ENCODE assay signal across 13 cellular contexts in genomic region chr7:80106498-80107113, GRCh38. TPM values are rescaled to one million over a fixed set of nuclear protein-coding genes. Genes with fewer than 3 reads are reported as not detected.
DNase-seq lines count a peak whose midpoint lies in the region; ATAC-seq and TF ChIP-seq lines count a peak whose summit lies in the region.
"Had no signal": no experiment of that assay in that cellular context is flagged by ENCODE, and none has a peak within 500 bp of the region (broad histone marks: within the 10 kb centered on the region; RNA-seq: fewer than 3 reads in every experiment).

No MANE protein-coding gene starts in this region.

- H3K4me1 Mint-ChIP-seq in activated CD8-positive, alpha-beta T cell treated with anti-CD3 and anti-CD28 coated beads for 36 hours (ENCODE audit: low read depth), result peaks cover 24% of the 10 kb centered on the region
- H3K4me1 Mint-ChIP-seq: stimulated activated effector memory CD8-positive, alpha-beta T cell treated with anti-CD3 and anti-CD28 coated beads, Interleukin-12 subunit alpha, Interleukin-12 subunit beta, amount 100 ng/mL, for 72 hours had no signal

- H3K27me3 Mint-ChIP-seq in activated CD8-positive, alpha-beta T cell treated with anti-CD3 and anti-CD28 coated beads for 36 hours, result no peaks in the 10 kb centered on the region

- WGBS in SK-N-SH (ENCODE audit: low lambda C conversion rate), result 80% methylated on average over 2 of the region's 2 CpGs
- no CpG with 5 or more reads among the region's 2 CpGs for WGBS in neuronal stem cell (ENCODE audit: extremely low coverage in 2 of 2, insufficient read length in 2 of 2, insufficient replicate concordance in 1 of 2), 2 donors

- no peaks in the 10 kb centered on the region for H3K9me3 ChIP-seq in SK-N-SH
- no peaks in the 10 kb centered on the region for H3K9me3 ChIP-seq in neuronal stem cell (replicated peaks in 1 of 2; ENCODE audit: control insufficient read depth in 2 of 2, insufficient read depth in 1 of 2, low read depth in 1 of 2, low read length in 2 of 2)

- H3K36me3 ChIP-seq in SK-N-SH (replicated peaks in 1 of 2; ENCODE audit: control insufficient read depth in 1 of 2, insufficient read depth in 2 of 2, low read length in 1 of 2) (no peaks in the 10 kb centered on the region), neuronal stem cell (replicated peaks in 1 of 2; ENCODE audit: control insufficient read depth in 2 of 2, insufficient read depth in 2 of 2, low read length in 2 of 2) (no peaks in the 10 kb centered on the region), brain microvascular endothelial cell (replicated peaks) (no peaks in the 10 kb centered on the region)

- CTCF ChIA-PET in SK-N-SH (lab: Yijun Ruan, JAX), result interaction anchor here (0.7 to 2.7 kb wide), 8 partner anchors 8 to 1096 kb away, joined by 3 to 11 read pairs (median 3); partner anchors contain the start of gene GNAI1
- CTCF ChIA-PET in activated CD8-positive, alpha-beta T cell treated with anti-CD3 and anti-CD28 coated beads for 36 hours (lab: Charles Lee), result interaction anchor here (1.0 to 1.7 kb wide), 5 partner anchors 10 to 46 kb away, joined by 3 to 6 read pairs (median 3); no protein-coding TSS in a partner anchor

- H2BK120ac ChIP-seq in neuronal stem cell (ENCODE audit: low read depth, low read length), result no peak overlapping the region

- H3K27ac ChIP-seq in SK-N-SH (ENCODE audit: low read depth in 2 of 2, low read length in 1 of 2) (no peak overlapping the region), neuronal stem cell (replicated peaks; ENCODE audit: low read length) (no peak overlapping the region), brain microvascular endothelial cell (no peak overlapping the region)
- H3K27ac ChIP-seq: 22Rv1 had no signal

- no peaks in the 10 kb centered on the region for H3F3A ChIP-seq in SK-N-SH (replicated peaks; ENCODE audit: insufficient read depth)

- no peaks in the 10 kb centered on the region for H4K20me1 ChIP-seq in SK-N-SH (ENCODE audit: insufficient read depth)

- H4K91ac ChIP-seq in neuronal stem cell (ENCODE audit: low read depth, low read length, poor library complexity), result no peak overlapping the region

- no peak for DNase-seq in SK-N-SH
- no peak for DNase-seq in activated CD8-positive, alpha-beta T cell treated with anti-CD3 and anti-CD28 coated beads for 36 hours
- DNase-seq in neuronal stem cell (ENCODE audit: low spot score), result no peak
- no peak for DNase-seq in brain microvascular endothelial cell
- DNase-seq in stimulated activated naive CD4-positive, alpha-beta T cell treated with Interleukin-2 at 50 U/mL for 16 hours (lab: John Stamatoyannopoulos, UW), result no peak
- DNase-seq: activated CD4-positive, CD25-positive, alpha-beta regulatory T cell treated with anti-CD3 and anti-CD28 coated beads, Interleukin-2, amount 50 U/mL, for 72 hours; head of caudate nucleus; NCI-H2081 had no signal

- no peak for ATAC-seq in SK-N-SH treated with all-trans-retinoic acid at 6 μM for 48 hours
- peak; percentile 56 for ATAC-seq in HG02981 (IDR thresholded peaks at IDR 0.05; ENCODE audit: unreplicated experiment)
- ATAC-seq in activated CD8-positive, alpha-beta T cell treated with anti-CD3 and anti-CD28 coated beads for 36 hours, result peak; percentile 34
- no peak for ATAC-seq in GM18519 (IDR thresholded peaks at IDR 0.05; ENCODE audit: low FRiP score, unreplicated experiment)
- ATAC-seq: stimulated activated effector memory CD8-positive, alpha-beta T cell treated with anti-CD3 and anti-CD28 coated beads, Interleukin-12 subunit alpha, Interleukin-12 subunit beta, amount 100 ng/mL, for 72 hours had no signal

- H3K4me2 ChIP-seq in SK-N-SH (no peak overlapping the region), neuronal stem cell (ENCODE audit: insufficient read depth, low read length, poor library complexity, severe bottlenecking) (no peak overlapping the region)

- H3K4me3 Mint-ChIP-seq in activated CD8-positive, alpha-beta T cell treated with anti-CD3 and anti-CD28 coated beads for 36 hours, result no peak overlapping the region
- H3K4me3 Mint-ChIP-seq: stimulated activated effector memory CD8-positive, alpha-beta T cell treated with anti-CD3 and anti-CD28 coated beads, Interleukin-12 subunit alpha, Interleukin-12 subunit beta, amount 100 ng/mL, for 72 hours had no signal

- H3K9me2 ChIP-seq in SK-N-SH, result no peaks in the 10 kb centered on the region

- no peak overlapping the region for H3K14ac ChIP-seq in neuronal stem cell (ENCODE audit: low read length)

- H3K23ac ChIP-seq in neuronal stem cell (ENCODE audit: low read depth, low read length, poor library complexity), result no peak overlapping the region

- H2AK5ac ChIP-seq in neuronal stem cell (ENCODE audit: low read depth, low read length), result no peak overlapping the region

- H2BK5ac ChIP-seq in neuronal stem cell (ENCODE audit: low read length), result no peak overlapping the region

- intact Hi-C loops in activated CD8-positive, alpha-beta T cell treated with anti-CD3 and anti-CD28 coated beads for 36 hours (cut with micrococcal nuclease), result no loop called here

- H3K79me1 ChIP-seq in neuronal stem cell (ENCODE audit: low read depth, low read length), result no peaks in the 10 kb centered on the region

- H3K4me1 ChIP-seq in SK-N-SH (ENCODE audit: control insufficient read depth in 1 of 2, insufficient read depth in 2 of 2, low read depth in 1 of 2, low read length in 1 of 2) (no peaks in the 10 kb centered on the region), neuronal stem cell (ENCODE audit: control insufficient read depth in 2 of 2, insufficient read depth in 1 of 2, low read depth in 1 of 2, low read length in 2 of 2) (no peaks in the 10 kb centered on the region)

- H3K9ac ChIP-seq in SK-N-SH (no peak overlapping the region), neuronal stem cell (ENCODE audit: low read depth, low read length, poor library complexity) (no peak overlapping the region)

- POLR2A ChIA-PET in SK-N-SH (lab: Yijun Ruan, JAX), result no interaction called here
- POLR2A ChIA-PET in activated CD8-positive, alpha-beta T cell treated with anti-CD3 and anti-CD28 coated beads for 36 hours (lab: Charles Lee), result no interaction called here

- in situ Hi-C loops in brain microvascular endothelial cell (cut with HindIII; ENCODE audit: low pct_ligation_motif_present, low sequenced_read_pairs), result no loop called here

- H3K27ac Mint-ChIP-seq in activated CD8-positive, alpha-beta T cell treated with anti-CD3 and anti-CD28 coated beads for 36 hours, result peak overlapping the region; percentile 69
- H3K27ac Mint-ChIP-seq: stimulated activated effector memory CD8-positive, alpha-beta T cell treated with anti-CD3 and anti-CD28 coated beads, Interleukin-12 subunit alpha, Interleukin-12 subunit beta, amount 100 ng/mL, for 72 hours had no signal

- no peak for TF ChIP-seq EP300 in SK-N-SH (IDR thresholded peaks at IDR 0.05; ENCODE audit: borderline replicate concordance in 1 of 2, low read depth in 1 of 2, low read length in 1 of 2)

- no peak overlapping the region for H3K4ac ChIP-seq in neuronal stem cell (ENCODE audit: low read length)

- no peak for TF ChIP-seq RAD21 in SK-N-SH (IDR thresholded peaks at IDR 0.05; ENCODE audit: low read length)

- no peak overlapping the region for H2BK12ac ChIP-seq in neuronal stem cell (ENCODE audit: low read length)

- H2BK15ac ChIP-seq in neuronal stem cell (ENCODE audit: low read length), result no peak overlapping the region

- TF ChIP-seq CTCF in SK-N-SH (IDR thresholded peaks at IDR 0.05) (no peak), brain microvascular endothelial cell (IDR thresholded peaks at IDR 0.05; ENCODE audit: low read depth, low read length, missing control alignments) (no peak)
- no peak for TF ChIP-seq CTCF in activated CD8-positive, alpha-beta T cell treated with anti-CD3 and anti-CD28 coated beads for 36 hours (IDR thresholded peaks at IDR 0.05)

- no peaks in the 10 kb centered on the region for H3K27me3 ChIP-seq in SK-N-SH (ENCODE audit: insufficient read depth)
- H3K27me3 ChIP-seq in neuronal stem cell (ENCODE audit: control insufficient read depth in 3 of 3, insufficient read depth in 3 of 3, low read depth in 1 of 3, low read length in 3 of 3), result no peaks in the 10 kb centered on the region
- no peaks in the 10 kb centered on the region for H3K27me3 ChIP-seq in brain microvascular endothelial cell (replicated peaks)

- no peaks in the 10 kb centered on the region for H3K36me3 Mint-ChIP-seq in activated CD8-positive, alpha-beta T cell treated with anti-CD3 and anti-CD28 coated beads for 36 hours (ENCODE audit: low read depth)
- H3K36me3 Mint-ChIP-seq: stimulated activated effector memory CD8-positive, alpha-beta T cell treated with anti-CD3 and anti-CD28 coated beads, Interleukin-12 subunit alpha, Interleukin-12 subunit beta, amount 100 ng/mL, for 72 hours had no signal

- H2AFZ ChIP-seq in SK-N-SH (ENCODE audit: low read depth) (peak overlapping the region; percentile 8; the same call in 1 of the 2 replicates), neuronal stem cell (ENCODE audit: low read length) (peak overlapping the region; percentile 14)

- H3K4me3 ChIP-seq in SK-N-SH (ENCODE audit: low read depth in 2 of 2, low read length in 1 of 2) (no peak overlapping the region), neuronal stem cell (ENCODE audit: low read length in 2 of 2) (no peak overlapping the region), brain microvascular endothelial cell (ENCODE audit: low read depth, low read length) (no peak overlapping the region)

- no peak overlapping the region for H4K8ac ChIP-seq in neuronal stem cell (ENCODE audit: low read depth, low read length)

- no peak overlapping the region for H3K18ac ChIP-seq in neuronal stem cell (ENCODE audit: low read length)

- H3K9me3 Mint-ChIP-seq in activated CD8-positive, alpha-beta T cell treated with anti-CD3 and anti-CD28 coated beads for 36 hours, result no peaks in the 10 kb centered on the region

- H3K79me2 ChIP-seq in SK-N-SH (ENCODE audit: insufficient read depth), result no peaks in the 10 kb centered on the region

TF ChIP-seq in SK-N-SH treated with all-trans-retinoic acid at 6 μM for 48 hours, 23 proteins besides CTCF, POLR2A, EP300 and RAD21 (continues in another document):
- no peak for TF ChIP-seq GLIS3 (CRISPR knock-in tag; IDR thresholded peaks at IDR 0.05)

RNA-seq across cellular contexts. Expression of gene GNAI1, which starts 28.0 kb away (rescaled TPM):
- polyA plus RNA-seq in SK-N-SH (2012; rRNA removed), result 67.4 and 69.1 TPM in 2 replicates
- 81.2 and 125 TPM in 2 replicates for polyA plus RNA-seq in SK-N-SH (2012; cell fraction: cytosol; rRNA removed)
- 24.5 and 39.9 TPM in 2 replicates for polyA plus RNA-seq in SK-N-SH (2012; cell fraction: nucleus; rRNA removed)
- total RNA-seq in activated CD8-positive, alpha-beta T cell treated with anti-CD3 and anti-CD28 coated beads for 36 hours, result 1 to 10 TPM; 1.7 to 2.8 TPM
- polyA plus RNA-seq in neuronal stem cell (2013, experiment 1 of 2), result 19.6 TPM
- 20.4 TPM for polyA plus RNA-seq in neuronal stem cell (2013, experiment 2 of 2)

Comparison
In these comparisons a context has a peak if more than half of its experiments do, and no peak if none do; other contexts are left out.
1. ATAC-seq: peak in HG02981 (single experiment) and activated CD8-positive, alpha-beta T cell treated with anti-CD3 and anti-CD28 coated beads for 36 hours (single experiment); none in SK-N-SH treated with all-trans-retinoic acid at 6 μM for 48 hours (single experiment) and GM18519 (single experiment).